Comparison of ENCODE assay signal across 21 cellular contexts in the genomic region with DNA sequence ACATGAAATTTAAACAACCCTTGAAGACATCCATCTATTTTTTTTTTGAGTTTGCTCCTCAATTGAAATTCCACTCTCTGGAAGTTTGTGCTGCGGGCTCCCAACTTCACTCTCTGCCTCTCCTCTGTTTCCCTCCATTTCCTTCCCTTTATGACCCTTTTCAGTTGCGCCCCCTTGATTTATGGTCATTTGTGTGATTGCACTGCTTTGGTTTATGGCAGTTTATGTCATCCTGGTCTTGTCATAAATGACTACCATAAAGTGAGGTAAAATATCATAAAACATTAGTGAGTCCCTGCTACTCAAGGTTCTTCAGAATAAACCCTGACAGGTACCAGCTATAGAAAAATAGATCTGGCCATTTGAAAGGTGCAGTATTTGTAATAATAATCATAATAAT.
DNase-seq lines count a peak whose midpoint lies in the region; ATAC-seq and TF ChIP-seq lines count a peak whose summit lies in the region.
"Had no signal": no experiment of that assay in that cellular context is flagged by ENCODE, and none has a peak within 500 bp of the region (broad histone marks: within the 10 kb centered on the region; RNA-seq: fewer than 3 reads in every experiment).

No MANE protein-coding gene starts in this region.

- H3K4me2 ChIP-seq in OCI-LY3 (ENCODE audit: low read length) = no peak overlapping the region

- peaks cover 9% of the 10 kb centered on the region for H3K9me3 Mint-ChIP-seq in Caco-2 (ENCODE audit: unreplicated experiment)
- peaks cover 60% of the 10 kb centered on the region for H3K9me3 Mint-ChIP-seq in HFFc6
- H3K9me3 Mint-ChIP-seq in Calu3 (ENCODE audit: low read depth, unreplicated experiment) = peaks cover 7% of the 10 kb centered on the region

- no peak overlapping the region for H2AFZ ChIP-seq in OCI-LY3 (ENCODE audit: low read depth, low read length)

- no peak overlapping the region for H3K4me3 Mint-ChIP-seq in Caco-2 (ENCODE audit: unreplicated experiment)
- H3K4me3 Mint-ChIP-seq in HFFc6 = no peak overlapping the region
- H3K4me3 Mint-ChIP-seq in Calu3 (ENCODE audit: low read depth, unreplicated experiment) = no peak overlapping the region
- H3K4me3 Mint-ChIP-seq: activated CD4-positive, alpha-beta T cell treated with anti-CD3 and anti-CD28 coated beads, Interleukin-2, amount 10 ng/mL, durations not matched to agents 24 days and 14 days; dendritic cell treated with granulocyte-macrophage colony-stimulating factor and Interleukin-4, amounts not matched to agents 40 ng/mL and 50 ng/mL, for 4 days; natural killer cell had no signal

- no peaks in the 10 kb centered on the region for H3K4me1 Mint-ChIP-seq in Caco-2 (ENCODE audit: low read depth, unreplicated experiment)
- H3K4me1 Mint-ChIP-seq in HFFc6 (ENCODE audit: low read depth) = no peaks in the 10 kb centered on the region; the same call in 1 of the 2 replicates
- no peaks in the 10 kb centered on the region for H3K4me1 Mint-ChIP-seq in Calu3 (ENCODE audit: low read depth, unreplicated experiment)
- H3K4me1 Mint-ChIP-seq: activated CD4-positive, alpha-beta T cell treated with anti-CD3 and anti-CD28 coated beads, Interleukin-2, amount 10 ng/mL, durations not matched to agents 24 days and 14 days; natural killer cell had no signal

- H3K36me3 Mint-ChIP-seq in Caco-2 (ENCODE audit: insufficient read depth, unreplicated experiment) (no peaks in the 10 kb centered on the region), HFFc6 (ENCODE audit: low read depth) (peaks cover 9% of the 10 kb centered on the region; the same call in 1 of the 2 replicates), Calu3 (ENCODE audit: insufficient read depth, unreplicated experiment) (no peaks in the 10 kb centered on the region)
- H3K36me3 Mint-ChIP-seq: natural killer cell had no signal

- CTCF ChIA-PET in Caco-2 (lab: Charles Lee) = no interaction called here
- CTCF ChIA-PET in Calu3 (lab: Charles Lee) = no interaction called here

- H3K79me2 ChIP-seq in OCI-LY3 (ENCODE audit: low read length) = no peaks in the 10 kb centered on the region

- H3K9me3 ChIP-seq in Caco-2 (peaks cover 7% of the 10 kb centered on the region), OCI-LY3 (ENCODE audit: insufficient read depth, low read length) (no peaks in the 10 kb centered on the region)
- H3K9me3 ChIP-seq: breast epithelium, pancreas, thyroid gland had no signal

- H3K4me1 ChIP-seq in Caco-2 (no peaks in the 10 kb centered on the region), OCI-LY3 (ENCODE audit: low read length) (no peaks in the 10 kb centered on the region), foreskin keratinocyte (no peaks in the 10 kb centered on the region)
- H3K4me1 ChIP-seq: breast epithelium, pancreas, thyroid gland had no signal

- TF ChIP-seq CTCF in Caco-2 (IDR thresholded peaks at IDR 0.05; ENCODE audit: insufficient read depth in 1 of 2, low read depth in 1 of 2, low read length in 1 of 2, severe bottlenecking in 1 of 2, unreplicated experiment in 1 of 2) = peak; percentile 31 to 57
- 0 out of 2 replicates have a peak, but pooled peaks have one; percentile 31 for TF ChIP-seq CTCF in HFFc6 (IDR thresholded peaks at IDR 0.05)
- TF ChIP-seq CTCF in OCI-LY3 (IDR thresholded peaks at IDR 0.05; ENCODE audit: low read depth, low read length) = peak; percentile 17
- peak; percentile 6 for TF ChIP-seq CTCF in foreskin keratinocyte (conservative IDR thresholded peaks at IDR 0.05)
- no peak for TF ChIP-seq CTCF in Calu3 (IDR thresholded peaks at IDR 0.05; ENCODE audit: unreplicated experiment)

- H3K4me3 ChIP-seq in Caco-2 (ENCODE audit: low read depth, low read length) = no peak overlapping the region
- no peak overlapping the region for H3K4me3 ChIP-seq in OCI-LY3 (ENCODE audit: low read length)
- H3K4me3 ChIP-seq: breast epithelium, pancreas, thyroid gland had no signal

- H3K27ac Mint-ChIP-seq in Caco-2 (ENCODE audit: unreplicated experiment) (no peak overlapping the region), HFFc6 (no peak overlapping the region), Calu3 (ENCODE audit: unreplicated experiment) (no peak overlapping the region)
- H3K27ac Mint-ChIP-seq: activated CD4-positive, alpha-beta T cell treated with anti-CD3 and anti-CD28 coated beads, Interleukin-2, amount 10 ng/mL, durations not matched to agents 24 days and 14 days; dendritic cell treated with granulocyte-macrophage colony-stimulating factor and Interleukin-4, amounts not matched to agents 40 ng/mL and 50 ng/mL, for 4 days; natural killer cell had no signal

- H3K9ac ChIP-seq in OCI-LY3 (ENCODE audit: low read length) = no peak overlapping the region

- BruUV-seq in Caco-2 (replicated peaks; lab: Mats Ljungman, UMichigan) (no TSS peak), Calu3 (replicated peaks; lab: Mats Ljungman, UMichigan) (no TSS peak)

- H3K36me3 ChIP-seq in Caco-2 (ENCODE audit: control insufficient read depth, insufficient read depth, low read length) (no peaks in the 10 kb centered on the region), OCI-LY3 (replicated peaks; ENCODE audit: low read depth, low read length) (no peaks in the 10 kb centered on the region)
- H3K36me3 ChIP-seq: breast epithelium, pancreas, thyroid gland had no signal

- H3K27me3 ChIP-seq in Caco-2 (replicated peaks; ENCODE audit: control insufficient read depth, insufficient read depth, low read length) = no peaks in the 10 kb centered on the region; the same call in 1 of the 2 replicates
- H3K27me3 ChIP-seq in OCI-LY3 (ENCODE audit: low read depth, low read length) = peaks cover 3% of the 10 kb centered on the region; the same call in 1 of the 2 replicates
- no peaks in the 10 kb centered on the region for H3K27me3 ChIP-seq in foreskin keratinocyte
- H3K27me3 ChIP-seq: breast epithelium, thyroid gland had no signal

- no peaks in the 10 kb centered on the region for H4K20me1 ChIP-seq in OCI-LY3 (ENCODE audit: insufficient read depth, low read length)

- ATAC-seq in foreskin keratinocyte = no peak
- no peak for ATAC-seq in left lobe of liver
- ATAC-seq: natural killer cell, pancreas had no signal

- no peak overlapping the region for H3K27ac ChIP-seq in OCI-LY3 (ENCODE audit: low read length)
- no peak overlapping the region for H3K27ac ChIP-seq in foreskin keratinocyte
- H3K27ac ChIP-seq: breast epithelium, pancreas, thyroid gland had no signal

- peak in 1 of 2 experiments; percentile 47 for DNase-seq in Caco-2
- DNase-seq in HFFc6 = no peak
- DNase-seq in foreskin keratinocyte = no peak
- DNase-seq in COLO668 (lab: John Stamatoyannopoulos, UW; ENCODE audit: unreplicated experiment) = no peak
- DNase-seq in left lobe of liver (ENCODE audit: low spot score) = no peak
- DNase-seq in Calu3 = no peak
- DNase-seq in SKM-1 treated with dmso at 0.1 percent for 144 hours (lab: John Stamatoyannopoulos, UW; ENCODE audit: unreplicated experiment) = no peak
- DNase-seq: activated CD4-positive, alpha-beta T cell treated with anti-CD3 and anti-CD28 coated beads, Interleukin-2, amount 10 ng/mL, durations not matched to agents 24 days and 14 days; activated CD8-positive, alpha-beta memory T cell treated with anti-CD3 and anti-CD28 coated beads, Interleukin-2, amount 50 U/mL, for 4 hours; activated effector memory CD4-positive, alpha-beta T cell treated with anti-CD3 and anti-CD28 coated beads, Interleukin-2, amount 50 U/mL, for 16 hours; H7; kidney; mesenchymal stem cell; natural killer cell; NCI-H526 treated with DMSO at 0.1 percent for 48 hours; pancreas; stimulated activated naive CD4-positive, alpha-beta T cell treated with Interleukin-2 at 50 U/mL for 16 hours; thyroid gland had no signal

- POLR2A ChIA-PET in Caco-2 (lab: Charles Lee) = no interaction called here

- H3K27me3 Mint-ChIP-seq in Caco-2 (ENCODE audit: insufficient read depth, unreplicated experiment) (peaks cover 18% of the 10 kb centered on the region), HFFc6 (ENCODE audit: insufficient read depth) (no peaks in the 10 kb centered on the region; the same call in 1 of the 2 replicates), Calu3 (ENCODE audit: unreplicated experiment) (peaks cover 20% of the 10 kb centered on the region)
- H3K27me3 Mint-ChIP-seq: dendritic cell treated with granulocyte-macrophage colony-stimulating factor and Interleukin-4, amounts not matched to agents 40 ng/mL and 50 ng/mL, for 4 days had no signal

- intact Hi-C loops in Caco-2 (cut with micrococcal nuclease; ENCODE audit: unreplicated experiment) (no loop called here), Calu3 (cut with micrococcal nuclease; ENCODE audit: unreplicated experiment) (no loop called here)
